8 cellular contexts compared by ENCODE assay signal in the genomic region with DNA sequence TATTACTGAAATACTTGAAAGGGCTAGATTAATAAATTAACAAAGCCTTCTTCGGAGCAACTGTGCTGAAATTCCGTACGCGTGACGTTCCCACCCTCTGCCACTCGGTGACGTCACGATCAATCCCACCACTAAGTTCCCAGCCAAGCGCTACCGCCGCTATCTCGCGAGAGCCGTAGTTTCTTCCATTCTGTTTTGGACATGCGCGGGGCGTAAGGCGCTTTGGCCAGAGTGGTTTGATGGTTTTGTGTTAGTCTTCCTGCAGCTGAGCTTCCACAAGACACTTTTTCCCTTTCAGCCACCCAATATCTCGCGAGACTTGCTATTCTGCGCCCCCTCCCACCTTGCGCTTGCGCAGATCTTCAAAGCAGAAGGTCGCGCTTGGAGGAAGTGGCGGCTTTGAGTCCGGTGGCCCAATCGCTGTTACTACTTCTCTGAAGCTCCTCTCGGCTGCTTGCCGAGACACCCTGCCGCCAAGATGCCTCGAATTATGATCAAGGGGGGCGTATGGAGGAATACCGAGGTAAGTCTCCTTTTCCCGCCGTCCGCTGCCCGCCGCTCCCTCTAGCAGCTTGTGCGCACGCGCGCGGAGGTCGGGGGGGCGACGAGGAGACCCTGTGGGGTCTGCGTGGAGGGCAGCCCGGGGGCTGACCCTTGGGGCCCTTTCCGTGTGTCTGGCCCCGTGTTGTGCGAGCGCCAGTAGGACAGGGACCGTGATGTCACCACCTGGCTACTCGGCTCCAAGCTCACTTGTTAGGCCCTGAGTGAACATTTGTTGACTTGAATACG. TPM values are rescaled to one million over a fixed set of nuclear protein-coding genes. Genes with fewer than 3 reads are reported as not detected.
DNase-seq lines count a peak whose midpoint lies in the region; ATAC-seq, FAIRE-seq and TF ChIP-seq lines count a peak whose summit lies in the region.

A gene (plus strand): TSS at position 361 of the 789 bp plus-strand sequence. CDS start 118 bp downstream, at position 479.

- CTCF ChIA-PET in IMR-90 (lab: Yijun Ruan, JAX) = interaction anchor here (1.6 kb wide), 1 partner anchor 12 kb away, joined by 4 read pairs; no protein-coding TSS in a partner anchor

- peaks cover 13 to 40% of the 10 kb centered on the region in 2 experiments for H3K79me1 ChIP-seq in IMR-90 (ENCODE audit: low read depth in 1 of 2, low read length in 2 of 2)

- no peaks in the 10 kb centered on the region for H3K9me3 ChIP-seq in IMR-90 (ENCODE audit: control insufficient read depth, insufficient read depth, low read length)

- H3K4me2 ChIP-seq in IMR-90 (ENCODE audit: low read depth, low read length) = peak within 1 kb of the TSS; percentile 100

- H3K27me3 ChIP-seq in IMR-90 (ENCODE audit: control insufficient read depth, insufficient read depth, low read length) = peaks cover 2% of the 10 kb centered on the region; the same call in 1 of the 2 replicates

- intact Hi-C loops in IMR-90 (cut with micrococcal nuclease) = no loop called here

- peaks cover 6% of the 10 kb centered on the region for H3K9me1 ChIP-seq in IMR-90 (ENCODE audit: insufficient read depth, low read length)

- H4K5ac ChIP-seq in IMR-90 (ENCODE audit: low read depth, low read length) = peak within 1 kb of the TSS; percentile 91

- H3K18ac ChIP-seq in IMR-90 (ENCODE audit: low read depth, low read length) = peak within 1 kb of the TSS; percentile 76

- no peak for TF ChIP-seq RAD21 in IMR-90 (IDR thresholded peaks at IDR 0.05; ENCODE audit: low read length)

- H3K4me3 ChIP-seq in IMR-90 (ENCODE audit: insufficient read depth, low read depth, low read length) = peak within 1 kb of the TSS; percentile 73

- 0% methylated on average over 3 of the region's 56 CpGs; no CpG with 5 or more reads in 1 of the 2 experiments for WGBS in IMR-90 (ENCODE audit: extremely low coverage in 2 of 2, insufficient read length in 1 of 2), 2 experiments

- peak within 1 kb of the TSS; percentile 94 for H3K4ac ChIP-seq in IMR-90 (ENCODE audit: low read depth, low read length)

- peak within 1 kb of the TSS; percentile 98 for H3K14ac ChIP-seq in IMR-90 (replicated peaks; ENCODE audit: low read depth, low read length)

- peak within 1 kb of the TSS; percentile 94 for H3K27ac ChIP-seq in IMR-90 (ENCODE audit: insufficient read depth, low read length)

- H2BK15ac ChIP-seq in IMR-90 (ENCODE audit: low read depth, low read length) = no peak within 1 kb of the TSS; the same call in 2 of the 3 replicates

- H2BK20ac ChIP-seq in IMR-90 (ENCODE audit: low read depth, low read length) = 0 out of 2 replicates have a peak within 1 kb of the TSS, but pooled peaks have one; percentile 41

- ATAC-seq in GM21526 (IDR thresholded peaks at IDR 0.05; ENCODE audit: low FRiP score, unreplicated experiment) (peak; percentile 88), IMR-90 (ENCODE audit: low read depth) (peak; percentile 91)

- H2AFZ ChIP-seq in IMR-90 (replicated peaks; ENCODE audit: low read length, poor library complexity) = peak within 1 kb of the TSS; percentile 96

- POLR2A ChIA-PET in IMR-90 (lab: Charles Lee; ENCODE audit: unreplicated experiment) = no interaction called here

- TF ChIP-seq CTCF in D721Med (IDR thresholded peaks at IDR 0.05; ENCODE audit: insufficient read depth, missing control alignments) (no peak), IMR-90 (conservative IDR thresholded peaks at IDR 0.05; ENCODE audit: low read depth, low read length) (no peak)

- dilution Hi-C loops in IMR-90 (cut with HindIII; ENCODE audit: low sequenced_read_pairs, unreplicated experiment) = no loop called here

- peak within 1 kb of the TSS; percentile 79 for H4K91ac ChIP-seq in IMR-90 (ENCODE audit: insufficient read depth, low read depth, low read length)

- peak within 1 kb of the TSS; percentile 71; the same call in 1 of the 2 replicates for H2BK120ac ChIP-seq in IMR-90 (ENCODE audit: low read depth, low read length)

- H3K4me1 ChIP-seq in IMR-90 (ENCODE audit: control insufficient read depth, insufficient read depth, low read length) = peaks cover 4% of the 10 kb centered on the region; the same call in 1 of the 2 replicates

- peak within 1 kb of the TSS; percentile 75 for H2AK9ac ChIP-seq in IMR-90 (replicated peaks; ENCODE audit: low read depth, low read length, poor library complexity)

- H3K23ac ChIP-seq in IMR-90 (ENCODE audit: low read depth, low read length) = peak within 1 kb of the TSS; percentile 93

- peaks cover 10% of the 10 kb centered on the region for H3K36me3 ChIP-seq in IMR-90 (ENCODE audit: control insufficient read depth, insufficient read depth, low read length)

- no TSS peak for BruUV-seq in IMR-90 (replicated peaks; lab: Mats Ljungman, UMichigan)

- H2AK5ac ChIP-seq in IMR-90 (ENCODE audit: low read depth, low read length) = peak within 1 kb of the TSS; percentile 48; the same call in 1 of the 2 replicates

- FAIRE-seq in D721Med (lab: Jason Lieb, UNC) = no peak

- in situ Hi-C loops in IMR-90 (cut with MboI; ENCODE audit: low sequenced_read_pairs) = no loop called here

- peak; percentile 49 for DNase-seq in D721Med (ENCODE audit: insufficient read length, low spot score)
- DNase-seq in IMR-90 = peak; percentile 100
- peak; percentile 99 for DNase-seq in OCI-M1 (lab: John Stamatoyannopoulos, UW)
- peak; percentile 93 for DNase-seq in activated T-cell treated with anti-CD3 and anti-CD28 coated beads for 24 hours (ENCODE audit: low read depth)
- peak; percentile 98 for DNase-seq in epidermal melanocyte (ENCODE audit: insufficient read length, low spot score)
- peak; percentile 91 for DNase-seq in middle frontal gyrus (ENCODE audit: extremely low spot score, low spot score)
- peak; percentile 84 to 88 for DNase-seq in stimulated activated CD8-positive, alpha-beta memory T cell treated with anti-CD3 and anti-CD28 coated beads, Interleukin-2, amount 100 ng/mL, for 48 hours (ENCODE audit: low read depth in 2 of 2)

- peak within 1 kb of the TSS; percentile 92 for H3K56ac ChIP-seq in IMR-90 (ENCODE audit: extremely low read depth, insufficient read depth, low read length)

- H2BK5ac ChIP-seq in IMR-90 (ENCODE audit: low read depth, low read length, poor library complexity, severe bottlenecking) = peak within 1 kb of the TSS; percentile 83

- H4K20me1 ChIP-seq in IMR-90 (ENCODE audit: insufficient read depth, low read length) = peaks cover 16% of the 10 kb centered on the region

- peak; percentile 89 for TF ChIP-seq POLR2A in IMR-90 (IDR thresholded peaks at IDR 0.05; ENCODE audit: low read depth, low read length)

- peak within 1 kb of the TSS; percentile 96 for H3K9ac ChIP-seq in IMR-90 (ENCODE audit: low read depth, low read length)

- H4K8ac ChIP-seq in IMR-90 (ENCODE audit: low read depth in 2 of 2, low read length in 2 of 2) = peak within 1 kb of the TSS; percentile 78 to 95

TF ChIP-seq in IMR-90, 13 proteins besides CTCF, POLR2A, EP300 and RAD21:
- TF ChIP-seq MXI1 (IDR thresholded peaks at IDR 0.05; ENCODE audit: borderline replicate concordance, low read depth, low read length) (peak; percentile 50; the same call in 1 of the 2 replicates), BHLHE40 (IDR thresholded peaks at IDR 0.05; ENCODE audit: low read depth, low read length) (peak; percentile 62), MAZ (IDR thresholded peaks at IDR 0.05; ENCODE audit: borderline replicate concordance, low read depth, low read length) (peak; percentile 73; the same call in 1 of the 2 replicates), FOS (IDR thresholded peaks at IDR 0.05; ENCODE audit: low read depth, low read length) (peak; percentile 24; the same call in 1 of the 2 replicates), CHD1 (IDR thresholded peaks at IDR 0.05; ENCODE audit: low read depth, low read length) (no peak)
- TF ChIP-seq, protein P1, sequence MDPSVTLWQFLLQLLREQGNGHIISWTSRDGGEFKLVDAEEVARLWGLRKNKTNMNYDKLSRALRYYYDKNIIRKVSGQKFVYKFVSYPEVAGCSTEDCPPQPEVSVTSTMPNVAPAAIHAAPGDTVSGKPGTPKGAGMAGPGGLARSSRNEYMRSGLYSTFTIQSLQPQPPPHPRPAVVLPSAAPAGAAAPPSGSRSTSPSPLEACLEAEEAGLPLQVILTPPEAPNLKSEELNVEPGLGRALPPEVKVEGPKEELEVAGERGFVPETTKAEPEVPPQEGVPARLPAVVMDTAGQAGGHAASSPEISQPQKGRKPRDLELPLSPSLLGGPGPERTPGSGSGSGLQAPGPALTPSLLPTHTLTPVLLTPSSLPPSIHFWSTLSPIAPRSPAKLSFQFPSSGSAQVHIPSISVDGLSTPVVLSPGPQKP (IDR thresholded peaks at IDR 0.05; ENCODE audit: borderline replicate concordance, low read depth, low read length) = no peak
TF ChIP-seq in IMR-90: peak in this region for 4.

RNA-seq across cellular contexts. Expression of the gene that starts here (rescaled TPM):
- total RNA-seq in IMR-90 (2012; rRNA removed) = 17.7 and 29.7 TPM in 2 replicates
- 8.9 and 9.9 TPM in 2 replicates for polyA plus RNA-seq in IMR-90 (2012; rRNA removed)
- polyA plus RNA-seq in IMR-90 (2012; cell fraction: cytosol; rRNA removed) = 1.4 and 2.0 TPM in 2 replicates
- polyA plus RNA-seq in IMR-90 (2012; cell fraction: nucleus; rRNA removed; ENCODE audit: low replicate concordance) = 0.79 and 4.7 TPM in 2 replicates

Comparison
In these comparisons a context has a peak if more than half of its experiments do, and no peak if none do; other contexts are left out.
1. Peak in every context shown above with its lines: DNase-seq, ATAC-seq, H3K4me3 ChIP-seq and H3K27ac ChIP-seq.
2. DNase-seq: peak in every context shown above with its lines; median percentile 100 in IMR-90; 99 in OCI-M1; 98 in epidermal melanocyte; 93 in activated T-cell treated with anti-CD3 and anti-CD28 coated beads for 24 hours; 91 in middle frontal gyrus; 86 in stimulated activated CD8-positive, alpha-beta memory T cell treated with anti-CD3 and anti-CD28 coated beads, Interleukin-2, amount 100 ng/mL, for 48 hours; 49 in D721Med.